In genomic region chr17:19720631-19721426, GRCh38 we compare ENCODE assay signal across 2 cellular contexts.
TF ChIP-seq lines count a peak whose summit lies in the region.

No MANE protein-coding gene starts in this region.

TF ChIP-seq in HEK293, 187 proteins besides CTCF, POLR2A, EP300 and RAD21:
- TF ChIP-seq ZNF133 (tag by site-specific recombination; IDR thresholded peaks at IDR 0.05) (no peak), ZNF555 (tag by site-specific recombination; conservative IDR thresholded peaks at IDR 0.05) (no peak), ZIC2 (tag by site-specific recombination; IDR thresholded peaks at IDR 0.05) (peak; percentile 84), ZNF777 (tag by site-specific recombination; IDR thresholded peaks at IDR 0.05; ENCODE audit: borderline replicate concordance) (no peak), ZNF596 (tag by site-specific recombination; IDR thresholded peaks at IDR 0.05) (no peak), GLIS1 (tag by site-specific recombination; IDR thresholded peaks at IDR 0.05) (peak; percentile 60), KLF1 (tag by site-specific recombination; IDR thresholded peaks at IDR 0.05) (peak; percentile 45), PATZ1 (tag by site-specific recombination; IDR thresholded peaks at IDR 0.05) (0 out of 2 replicates have a peak, but pooled peaks have one; percentile 30), ZFP37 (tag by site-specific recombination; IDR thresholded peaks at IDR 0.05) (no peak), OVOL3 (tag by site-specific recombination; IDR thresholded peaks at IDR 0.05) (no peak), ZNF140 (tag by site-specific recombination; IDR thresholded peaks at IDR 0.05) (no peak), ZNF580 (tag by site-specific recombination; IDR thresholded peaks at IDR 0.05) (no peak)

TF ChIP-seq in K562, 482 proteins besides CTCF, POLR2A, EP300 and RAD21:
- TF ChIP-seq ZNF347 (CRISPR knock-in tag; IDR thresholded peaks at IDR 0.05; ENCODE audit: low read depth), result no peak
- peak; percentile 31 for TF ChIP-seq USF2 (CRISPR knock-in tag; IDR thresholded peaks at IDR 0.05)
- peak; percentile 7; the same call in 1 of the 2 replicates for TF ChIP-seq NFIC (IDR thresholded peaks at IDR 0.05)
